Comparison of ENCODE assay signal across 1 cellular context in the genomic region with DNA sequence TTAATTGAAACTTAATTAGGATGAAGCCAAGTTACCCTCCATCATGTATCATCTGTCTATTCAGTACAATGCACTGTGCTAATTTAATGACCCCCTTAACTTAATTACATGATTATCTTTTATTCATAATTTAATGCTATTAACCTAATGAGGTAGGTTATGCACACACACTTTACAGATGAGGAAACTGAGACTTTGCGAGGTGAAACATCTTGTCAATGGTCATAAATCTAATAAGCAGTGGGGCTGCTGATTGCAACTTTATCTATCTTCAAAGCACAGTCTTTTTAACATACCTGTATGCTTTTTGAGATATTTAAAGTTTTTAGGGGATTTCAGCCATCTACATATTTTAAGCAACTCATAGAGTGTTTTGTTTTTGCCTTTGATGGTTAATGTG.
TF ChIP-seq lines count a peak whose summit lies in the region.

No MANE protein-coding gene starts in this region.

TF ChIP-seq in H1, 55 proteins besides CTCF, POLR2A, EP300 and RAD21:
- no peak for TF ChIP-seq BACH1 (IDR thresholded peaks at IDR 0.05; ENCODE audit: low read length)
- no peak for TF ChIP-seq CTBP2 (IDR thresholded peaks at IDR 0.05; ENCODE audit: borderline replicate concordance, insufficient read depth, insufficient read length, low read length)
